In genomic region chr10:72272689-72273409, GRCh38 we compare ENCODE assay signal across 1 cellular context.
TF ChIP-seq lines count a peak whose summit lies in the region.

No MANE protein-coding gene starts in this region.

TF ChIP-seq in K562, 482 proteins besides CTCF, POLR2A, EP300 and RAD21 (continued from another document and continues in another):
- TF ChIP-seq ZBTB40 (IDR thresholded peaks at IDR 0.05) (no peak), ZBTB40 (CRISPR knock-in tag; IDR thresholded peaks at IDR 0.05) (no peak), GTF2F1 (IDR thresholded peaks at IDR 0.05; ENCODE audit: low read depth, low read length) (0 out of 2 replicates have a peak, but pooled peaks have one; percentile 30), FOXM1 (IDR thresholded peaks at IDR 0.05; ENCODE audit: low read depth) (no peak), FOXM1 (CRISPR knock-in tag; IDR thresholded peaks at IDR 0.05; ENCODE audit: low read depth) (no peak; the same call in 1 of the 2 replicates), SRF (CRISPR knock-in tag; IDR thresholded peaks at IDR 0.05) (peak in 1 of 2 experiments; percentile 84; a peak in 2 of 4 replicates), THRAP3 (IDR thresholded peaks at IDR 0.05; ENCODE audit: borderline replicate concordance) (no peak), KAT2B (IDR thresholded peaks at IDR 0.05; ENCODE audit: low read depth, low read length) (no peak), ZNF174 (CRISPR knock-in tag; IDR thresholded peaks at IDR 0.05) (no peak), SNIP1 (IDR thresholded peaks at IDR 0.05; ENCODE audit: low read depth) (no peak), ZNF140 (CRISPR knock-in tag; IDR thresholded peaks at IDR 0.05) (no peak), NFE2 (IDR thresholded peaks at IDR 0.05; ENCODE audit: low read depth) (peak; percentile 19; the same call in 1 of the 2 replicates), TAF15 (IDR thresholded peaks at IDR 0.05; ENCODE audit: low read depth, low read length) (no peak), SRSF7 (optimal IDR thresholded peaks at IDR 0.05; ENCODE audit: low read depth, low read length) (no peak), SRSF1 (IDR thresholded peaks at IDR 0.05; ENCODE audit: low read depth, low read length) (no peak), JUNB (CRISPR knock-in tag; conservative IDR thresholded peaks at IDR 0.05) (peak; percentile 31; the same call in 1 of the 2 replicates), BCOR (IDR thresholded peaks at IDR 0.05) (peak; percentile 88), SRSF3 (IDR thresholded peaks at IDR 0.05; ENCODE audit: insufficient read depth, low read length) (peak; percentile 100; the same call in 1 of the 2 replicates), RBM39 (optimal IDR thresholded peaks at IDR 0.05; ENCODE audit: low read depth, low read length) (no peak), NONO (IDR thresholded peaks at IDR 0.05; ENCODE audit: low read depth in 2 of 2, low read length in 1 of 2) (no peak), ELF4 (CRISPR knock-in tag; IDR thresholded peaks at IDR 0.05) (peak; percentile 72; the same call in 1 of the 2 replicates), TAL1 (IDR thresholded peaks at IDR 0.05) (no peak; the same call in 1 of the 2 replicates), SIX5 (IDR thresholded peaks at IDR 0.05; ENCODE audit: borderline replicate concordance in 1 of 2, insufficient read depth in 1 of 2, low read depth in 1 of 2, low read length in 2 of 2) (no peak), WHSC1 (IDR thresholded peaks at IDR 0.05; ENCODE audit: low read length) (no peak), ZFP1 (CRISPR knock-in tag; IDR thresholded peaks at IDR 0.05) (no peak), NFIX (CRISPR knock-in tag; IDR thresholded peaks at IDR 0.05; ENCODE audit: low read depth) (no peak), C11orf30 (IDR thresholded peaks at IDR 0.05; ENCODE audit: low read depth) (no peak), NUFIP1 (IDR thresholded peaks at IDR 0.05; ENCODE audit: partially characterized antibody) (no peak)
- TF ChIP-seq, protein P1, sequence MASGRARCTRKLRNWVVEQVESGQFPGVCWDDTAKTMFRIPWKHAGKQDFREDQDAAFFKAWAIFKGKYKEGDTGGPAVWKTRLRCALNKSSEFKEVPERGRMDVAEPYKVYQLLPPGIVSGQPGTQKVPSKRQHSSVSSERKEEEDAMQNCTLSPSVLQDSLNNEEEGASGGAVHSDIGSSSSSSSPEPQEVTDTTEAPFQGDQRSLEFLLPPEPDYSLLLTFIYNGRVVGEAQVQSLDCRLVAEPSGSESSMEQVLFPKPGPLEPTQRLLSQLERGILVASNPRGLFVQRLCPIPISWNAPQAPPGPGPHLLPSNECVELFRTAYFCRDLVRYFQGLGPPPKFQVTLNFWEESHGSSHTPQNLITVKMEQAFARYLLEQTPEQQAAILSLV (tag; IDR thresholded peaks at IDR 0.05) = peak; percentile 99
- TF ChIP-seq, protein P2, sequence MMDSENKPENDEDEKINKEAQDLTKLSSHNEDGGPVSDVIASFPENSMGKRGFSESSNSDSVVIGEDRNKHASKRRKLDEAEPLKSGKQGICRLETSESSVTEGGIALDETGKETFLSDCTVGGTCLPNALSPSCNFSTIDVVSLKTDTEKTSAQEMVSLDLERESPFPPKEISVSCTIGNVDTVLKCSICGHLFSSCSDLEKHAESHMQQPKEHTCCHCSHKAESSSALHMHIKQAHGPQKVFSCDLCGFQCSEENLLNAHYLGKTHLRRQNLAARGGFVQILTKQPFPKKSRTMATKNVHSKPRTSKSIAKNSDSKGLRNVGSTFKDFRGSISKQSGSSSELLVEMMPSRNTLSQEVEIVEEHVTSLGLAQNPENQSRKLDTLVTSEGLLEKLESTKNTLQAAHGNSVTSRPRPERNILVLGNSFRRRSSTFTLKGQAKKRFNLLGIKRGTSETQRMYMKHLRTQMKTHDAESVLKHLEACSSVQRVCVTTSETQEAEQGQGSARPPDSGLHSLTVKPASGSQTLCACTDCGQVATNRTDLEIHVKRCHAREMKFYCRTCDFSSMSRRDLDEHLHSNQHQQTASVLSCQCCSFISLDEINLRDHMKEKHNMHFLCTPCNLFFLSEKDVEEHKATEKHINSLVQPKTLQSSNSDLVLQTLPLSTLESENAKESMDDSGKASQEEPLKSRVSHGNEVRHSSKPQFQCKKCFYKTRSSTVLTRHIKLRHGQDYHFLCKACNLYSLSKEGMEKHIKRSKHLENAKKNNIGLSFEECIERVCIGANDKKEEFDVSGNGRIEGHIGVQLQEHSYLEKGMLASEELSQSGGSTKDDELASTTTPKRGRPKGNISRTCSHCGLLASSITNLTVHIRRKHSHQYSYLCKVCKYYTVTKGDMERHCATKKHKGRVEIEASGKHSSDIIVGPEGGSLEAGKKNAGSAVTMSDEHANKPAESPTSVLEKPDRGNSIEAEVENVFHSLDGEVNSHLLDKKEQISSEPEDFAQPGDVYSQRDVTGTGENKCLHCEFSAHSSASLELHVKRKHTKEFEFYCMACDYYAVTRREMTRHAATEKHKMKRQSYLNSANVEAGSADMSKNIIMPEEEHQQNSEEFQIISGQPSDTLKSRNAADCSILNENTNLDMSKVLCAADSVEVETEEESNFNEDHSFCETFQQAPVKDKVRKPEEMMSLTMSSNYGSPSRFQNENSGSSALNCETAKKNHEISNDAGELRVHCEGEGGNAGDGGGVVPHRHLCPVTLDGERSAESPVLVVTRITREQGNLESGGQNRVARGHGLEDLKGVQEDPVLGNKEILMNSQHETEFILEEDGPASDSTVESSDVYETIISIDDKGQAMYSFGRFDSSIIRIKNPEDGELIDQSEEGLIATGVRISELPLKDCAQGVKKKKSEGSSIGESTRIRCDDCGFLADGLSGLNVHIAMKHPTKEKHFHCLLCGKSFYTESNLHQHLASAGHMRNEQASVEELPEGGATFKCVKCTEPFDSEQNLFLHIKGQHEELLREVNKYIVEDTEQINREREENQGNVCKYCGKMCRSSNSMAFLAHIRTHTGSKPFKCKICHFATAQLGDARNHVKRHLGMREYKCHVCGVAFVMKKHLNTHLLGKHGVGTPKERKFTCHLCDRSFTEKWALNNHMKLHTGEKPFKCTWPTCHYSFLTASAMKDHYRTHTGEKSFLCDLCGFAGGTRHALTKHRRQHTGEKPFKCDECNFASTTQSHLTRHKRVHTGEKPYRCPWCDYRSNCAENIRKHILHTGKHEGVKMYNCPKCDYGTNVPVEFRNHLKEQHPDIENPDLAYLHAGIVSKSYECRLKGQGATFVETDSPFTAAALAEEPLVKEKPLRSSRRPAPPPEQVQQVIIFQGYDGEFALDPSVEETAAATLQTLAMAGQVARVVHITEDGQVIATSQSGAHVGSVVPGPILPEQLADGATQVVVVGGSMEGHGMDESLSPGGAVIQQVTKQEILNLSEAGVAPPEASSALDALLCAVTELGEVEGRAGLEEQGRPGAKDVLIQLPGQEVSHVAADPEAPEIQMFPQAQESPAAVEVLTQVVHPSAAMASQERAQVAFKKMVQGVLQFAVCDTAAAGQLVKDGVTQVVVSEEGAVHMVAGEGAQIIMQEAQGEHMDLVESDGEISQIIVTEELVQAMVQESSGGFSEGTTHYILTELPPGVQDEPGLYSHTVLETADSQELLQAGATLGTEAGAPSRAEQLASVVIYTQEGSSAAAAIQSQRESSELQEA (IDR thresholded peaks at IDR 0.05; ENCODE audit: low read depth) = 0 out of 2 replicates have a peak, but pooled peaks have one; percentile 17
- TF ChIP-seq, protein P3, sequence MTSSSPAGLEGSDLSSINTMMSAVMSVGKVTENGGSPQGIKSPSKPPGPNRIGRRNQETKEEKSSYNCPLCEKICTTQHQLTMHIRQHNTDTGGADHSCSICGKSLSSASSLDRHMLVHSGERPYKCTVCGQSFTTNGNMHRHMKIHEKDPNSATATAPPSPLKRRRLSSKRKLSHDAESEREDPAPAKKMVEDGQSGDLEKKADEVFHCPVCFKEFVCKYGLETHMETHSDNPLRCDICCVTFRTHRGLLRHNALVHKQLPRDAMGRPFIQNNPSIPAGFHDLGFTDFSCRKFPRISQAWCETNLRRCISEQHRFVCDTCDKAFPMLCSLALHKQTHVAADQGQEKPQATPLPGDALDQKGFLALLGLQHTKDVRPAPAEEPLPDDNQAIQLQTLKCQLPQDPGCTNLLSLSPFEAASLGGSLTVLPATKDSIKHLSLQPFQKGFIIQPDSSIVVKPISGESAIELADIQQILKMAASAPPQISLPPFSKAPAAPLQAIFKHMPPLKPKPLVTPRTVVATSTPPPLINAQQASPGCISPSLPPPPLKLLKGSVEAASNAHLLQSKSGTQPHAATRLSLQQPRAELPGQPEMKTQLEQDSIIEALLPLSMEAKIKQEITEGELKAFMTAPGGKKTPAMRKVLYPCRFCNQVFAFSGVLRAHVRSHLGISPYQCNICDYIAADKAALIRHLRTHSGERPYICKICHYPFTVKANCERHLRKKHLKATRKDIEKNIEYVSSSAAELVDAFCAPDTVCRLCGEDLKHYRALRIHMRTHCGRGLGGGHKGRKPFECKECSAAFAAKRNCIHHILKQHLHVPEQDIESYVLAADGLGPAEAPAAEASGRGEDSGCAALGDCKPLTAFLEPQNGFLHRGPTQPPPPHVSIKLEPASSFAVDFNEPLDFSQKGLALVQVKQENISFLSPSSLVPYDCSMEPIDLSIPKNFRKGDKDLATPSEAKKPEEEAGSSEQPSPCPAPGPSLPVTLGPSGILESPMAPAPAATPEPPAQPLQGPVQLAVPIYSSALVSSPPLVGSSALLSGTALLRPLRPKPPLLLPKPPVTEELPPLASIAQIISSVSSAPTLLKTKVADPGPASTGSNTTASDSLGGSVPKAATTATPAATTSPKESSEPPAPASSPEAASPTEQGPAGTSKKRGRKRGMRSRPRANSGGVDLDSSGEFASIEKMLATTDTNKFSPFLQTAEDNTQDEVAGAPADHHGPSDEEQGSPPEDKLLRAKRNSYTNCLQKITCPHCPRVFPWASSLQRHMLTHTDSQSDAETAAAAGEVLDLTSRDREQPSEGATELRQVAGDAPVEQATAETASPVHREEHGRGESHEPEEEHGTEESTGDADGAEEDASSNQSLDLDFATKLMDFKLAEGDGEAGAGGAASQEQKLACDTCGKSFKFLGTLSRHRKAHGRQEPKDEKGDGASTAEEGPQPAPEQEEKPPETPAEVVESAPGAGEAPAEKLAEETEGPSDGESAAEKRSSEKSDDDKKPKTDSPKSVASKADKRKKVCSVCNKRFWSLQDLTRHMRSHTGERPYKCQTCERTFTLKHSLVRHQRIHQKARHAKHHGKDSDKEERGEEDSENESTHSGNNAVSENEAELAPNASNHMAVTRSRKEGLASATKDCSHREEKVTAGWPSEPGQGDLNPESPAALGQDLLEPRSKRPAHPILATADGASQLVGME (CRISPR knock-in tag; IDR thresholded peaks at IDR 0.05) = peak; percentile 98
- TF ChIP-seq, protein P4, sequence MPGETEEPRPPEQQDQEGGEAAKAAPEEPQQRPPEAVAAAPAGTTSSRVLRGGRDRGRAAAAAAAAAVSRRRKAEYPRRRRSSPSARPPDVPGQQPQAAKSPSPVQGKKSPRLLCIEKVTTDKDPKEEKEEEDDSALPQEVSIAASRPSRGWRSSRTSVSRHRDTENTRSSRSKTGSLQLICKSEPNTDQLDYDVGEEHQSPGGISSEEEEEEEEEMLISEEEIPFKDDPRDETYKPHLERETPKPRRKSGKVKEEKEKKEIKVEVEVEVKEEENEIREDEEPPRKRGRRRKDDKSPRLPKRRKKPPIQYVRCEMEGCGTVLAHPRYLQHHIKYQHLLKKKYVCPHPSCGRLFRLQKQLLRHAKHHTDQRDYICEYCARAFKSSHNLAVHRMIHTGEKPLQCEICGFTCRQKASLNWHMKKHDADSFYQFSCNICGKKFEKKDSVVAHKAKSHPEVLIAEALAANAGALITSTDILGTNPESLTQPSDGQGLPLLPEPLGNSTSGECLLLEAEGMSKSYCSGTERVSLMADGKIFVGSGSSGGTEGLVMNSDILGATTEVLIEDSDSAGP (CRISPR knock-in tag; IDR thresholded peaks at IDR 0.05) = peak; percentile 62; the same call in 1 of the 2 replicates
